ENCODE assay signal across 8 cellular contexts in genomic region chr3:10247679-10248183, GRCh38. TPM values are rescaled to one million over a fixed set of nuclear protein-coding genes. Genes with fewer than 3 reads are reported as not detected.
DNase-seq lines count a peak whose midpoint lies in the region; ATAC-seq, FAIRE-seq and TF ChIP-seq lines count a peak whose summit lies in the region.

No MANE protein-coding gene starts in this region.

- no peak for DNase-seq in CD8-positive, alpha-beta memory T cell
- DNase-seq in endothelial cell of umbilical vein (ENCODE audit: low read depth, low spot score) = no peak
- peak in 2 of 6 donors; percentile 27 to 38 for DNase-seq in pancreas
- no peak for DNase-seq in GM12891 (ENCODE audit: insufficient read length, low spot score)

- CTCF ChIA-PET in CD8-positive, alpha-beta memory T cell (lab: Charles Lee) = interaction anchor here (0.7 to 1.9 kb wide), 8 partner anchors 10 to 856 kb away, joined by 3 to 12 read pairs (median 4); partner anchors contain the start of gene CRELD1
- CTCF ChIA-PET in endothelial cell of umbilical vein (lab: Charles Lee) = interaction anchor here (0.6 to 3.2 kb wide), 10 partner anchors 16 to 315 kb away, joined by 3 to 23 read pairs (median 3); partner anchors contain the start of genes SEC13 and VHL

- H3K27me3 ChIP-seq in CD8-positive, alpha-beta memory T cell (ENCODE audit: insufficient read depth, low read length, poor library complexity, severe bottlenecking) = no peaks in the 10 kb centered on the region
- H3K27me3 ChIP-seq in OCI-LY3 (ENCODE audit: low read depth, low read length) = no peaks in the 10 kb centered on the region
- no peaks in the 10 kb centered on the region for H3K27me3 ChIP-seq in endothelial cell of umbilical vein (ENCODE audit: control insufficient read depth in 2 of 2, insufficient read depth in 2 of 2, low read length in 2 of 2)
- H3K27me3 ChIP-seq in pancreas = no peaks in the 10 kb centered on the region

- dilution Hi-C loops in endothelial cell of umbilical vein (cut with MboI; ENCODE audit: extremely low pct_ligation_motif_present, low sequenced_read_pairs) = no loop called here

- TF ChIP-seq POLR2A in endothelial cell of umbilical vein (IDR thresholded peaks at IDR 0.05; ENCODE audit: low read depth, low read length) (no peak), GM12891 (IDR thresholded peaks at IDR 0.05; ENCODE audit: low read depth, low read length) (no peak)

- FAIRE-seq in endothelial cell of umbilical vein (lab: Jason Lieb, UNC) (no peak), pancreas (lab: Jason Lieb, UNC) (no peak), GM12891 (lab: Jason Lieb, UNC) (no peak)

- WGBS in pancreas, 2 donors = 30 to 32% methylated on average over 14 of the region's 14 CpGs

- peak overlapping the region; percentile 89 for H3K4me3 ChIP-seq in CD8-positive, alpha-beta memory T cell (ENCODE audit: low read length)
- H3K4me3 ChIP-seq in OCI-LY3 (ENCODE audit: low read length) (peak overlapping the region; percentile 95), endothelial cell of umbilical vein (replicated peaks in 1 of 3; ENCODE audit: insufficient read depth in 1 of 3, low read depth in 1 of 3, low read length in 3 of 3) (peak overlapping the region in 2 of 3 experiments; percentile 7 to 62), pancreas (peak overlapping the region; percentile 84 to 99 (median 92))

- peaks cover 4 to 17% (median 13%) of the 10 kb centered on the region in 5 donors for H3K9me3 Mint-ChIP-seq in CD8-positive, alpha-beta memory T cell

- H3K79me2 ChIP-seq in OCI-LY3 (ENCODE audit: low read length) (peaks cover 40% of the 10 kb centered on the region), endothelial cell of umbilical vein (ENCODE audit: control insufficient read depth, insufficient read depth, low read length) (peaks cover 30% of the 10 kb centered on the region)

- no TSS peak for BruUV-seq in endothelial cell of umbilical vein (replicated peaks; lab: Mats Ljungman, UMichigan)

- ATAC-seq in pancreas (no peak), HG03469 (IDR thresholded peaks at IDR 0.05; ENCODE audit: unreplicated experiment) (no peak), GM21447 (IDR thresholded peaks at IDR 0.05; ENCODE audit: unreplicated experiment) (no peak), GM18907 (IDR thresholded peaks at IDR 0.05; ENCODE audit: unreplicated experiment) (no peak)

- POLR2A ChIA-PET in CD8-positive, alpha-beta memory T cell (lab: Charles Lee) = interaction anchor here (0.7 to 2.0 kb wide), 9 partner anchors 9 to 455 kb away, joined by 3 to 9 read pairs (median 5); partner anchors contain the start of genes ARPC4, CRELD1, FANCD2 and TADA3
- POLR2A ChIA-PET in endothelial cell of umbilical vein (lab: Charles Lee) = interaction anchor here (0.7 to 1.0 kb wide), 2 partner anchors 13 to 82 kb away, joined by 3 read pairs; no protein-coding TSS in a partner anchor

- peaks cover 17% of the 10 kb centered on the region for H4K20me1 ChIP-seq in OCI-LY3 (ENCODE audit: insufficient read depth, low read length)
- no peaks in the 10 kb centered on the region for H4K20me1 ChIP-seq in endothelial cell of umbilical vein (replicated peaks; ENCODE audit: control insufficient read depth, extremely low read depth, insufficient read depth, low read length)

- H3K9me3 ChIP-seq in CD8-positive, alpha-beta memory T cell (ENCODE audit: low read length) = no peaks in the 10 kb centered on the region
- peaks cover 12% of the 10 kb centered on the region; the same call in 1 of the 2 replicates for H3K9me3 ChIP-seq in OCI-LY3 (ENCODE audit: insufficient read depth, low read length)
- no peaks in the 10 kb centered on the region for H3K9me3 ChIP-seq in endothelial cell of umbilical vein (replicated peaks; ENCODE audit: control insufficient read depth, insufficient read depth, low read length)
- H3K9me3 ChIP-seq in pancreas = no peaks in the 10 kb centered on the region

- H3K27ac Mint-ChIP-seq in CD8-positive, alpha-beta memory T cell = peak overlapping the region; percentile 51 to 99 (median 94)

- H3K36me3 ChIP-seq in CD8-positive, alpha-beta memory T cell (ENCODE audit: insufficient read depth, low read length) = peaks cover 8% of the 10 kb centered on the region
- peaks cover 21% of the 10 kb centered on the region for H3K36me3 ChIP-seq in OCI-LY3 (replicated peaks; ENCODE audit: low read depth, low read length)
- H3K36me3 ChIP-seq in endothelial cell of umbilical vein (ENCODE audit: control insufficient read depth in 2 of 2, extremely low read depth in 1 of 2, insufficient read depth in 2 of 2, low read length in 2 of 2) = no peaks in the 10 kb centered on the region
- no peaks in the 10 kb centered on the region for H3K36me3 ChIP-seq in pancreas

- intact Hi-C loops in endothelial cell of umbilical vein (cut with micrococcal nuclease) = loop anchor here (1.0 to 5.0 kb wide), 6 partner anchors 19 to 353 kb away; partner anchors contain the start of genes FANCD2 and VHL
- intact Hi-C loops in pancreas (cut with DNase I) = no loop called here

- H2AFZ ChIP-seq in OCI-LY3 (ENCODE audit: low read depth, low read length) (peak overlapping the region; percentile 83), endothelial cell of umbilical vein (ENCODE audit: low read depth, low read length) (peak overlapping the region; percentile 27)

- peaks cover 10 to 41% (median 23%) of the 10 kb centered on the region in 3 donors for H3K36me3 Mint-ChIP-seq in CD8-positive, alpha-beta memory T cell

- H3K4me1 Mint-ChIP-seq in CD8-positive, alpha-beta memory T cell = peaks cover 49 to 62% (median 52%) of the 10 kb centered on the region in 3 donors

- H3K4me2 ChIP-seq in OCI-LY3 (ENCODE audit: low read length) (peak overlapping the region; percentile 94), endothelial cell of umbilical vein (ENCODE audit: insufficient read depth, low read length) (peak overlapping the region; percentile 19)

- peak overlapping the region; percentile 85 to 100 (median 90) for H3K4me3 Mint-ChIP-seq in CD8-positive, alpha-beta memory T cell

- H3K27ac ChIP-seq in CD8-positive, alpha-beta memory T cell (ENCODE audit: low read depth, low read length) = peak overlapping the region; percentile 29
- H3K27ac ChIP-seq in OCI-LY3 (ENCODE audit: low read length) = peak overlapping the region; percentile 47
- peak overlapping the region; percentile 7 for H3K27ac ChIP-seq in endothelial cell of umbilical vein (ENCODE audit: insufficient read depth, low read depth, low read length)
- H3K27ac ChIP-seq in pancreas = peak overlapping the region; percentile 67 to 80 (median 71)

- TF ChIP-seq CTCF in OCI-LY3 (IDR thresholded peaks at IDR 0.05; ENCODE audit: low read depth, low read length) (no peak), endothelial cell of umbilical vein (IDR thresholded peaks at IDR 0.05; ENCODE audit: extremely low read depth in 1 of 2, insufficient read depth in 1 of 2, low read depth in 1 of 2, low read length in 2 of 2) (no peak), pancreas (IDR thresholded peaks at IDR 0.05) (no peak)

- H3K27me3 Mint-ChIP-seq in CD8-positive, alpha-beta memory T cell = no peaks in the 10 kb centered on the region

- H3K9ac ChIP-seq in OCI-LY3 (ENCODE audit: low read length) = peak overlapping the region; percentile 58
- H3K9ac ChIP-seq in endothelial cell of umbilical vein (replicated peaks; ENCODE audit: extremely low read depth, insufficient read depth, low read length) = no peak overlapping the region

- peaks cover 37% of the 10 kb centered on the region for H3K4me1 ChIP-seq in CD8-positive, alpha-beta memory T cell (ENCODE audit: insufficient read depth, low read length)
- peaks cover 19% of the 10 kb centered on the region for H3K4me1 ChIP-seq in OCI-LY3 (ENCODE audit: low read length)
- peaks cover 14% of the 10 kb centered on the region for H3K4me1 ChIP-seq in endothelial cell of umbilical vein (ENCODE audit: control insufficient read depth, extremely low read depth, insufficient read depth, low read length)
- H3K4me1 ChIP-seq in pancreas = peaks cover 9 to 14% (median 14%) of the 10 kb centered on the region in 3 donors

- no peaks in the 10 kb centered on the region for H3K9me1 ChIP-seq in endothelial cell of umbilical vein (replicated peaks; ENCODE audit: control insufficient read depth, extremely low read depth, insufficient read depth, low read length)

TF ChIP-seq in endothelial cell of umbilical vein, 7 proteins besides CTCF, POLR2A, EP300 and RAD21 (continues in another document):
- TF ChIP-seq EZH2 (IDR thresholded peaks at IDR 0.05; ENCODE audit: borderline replicate concordance, low read depth, low read length, severe bottlenecking) = no peak
- no peak for TF ChIP-seq MYC (IDR thresholded peaks at IDR 0.05; ENCODE audit: low read depth, low read length)

TF ChIP-seq in GM12891, 5 proteins besides CTCF, POLR2A, EP300 and RAD21 (continues in another document):
- no peak for TF ChIP-seq POU2F2 (IDR thresholded peaks at IDR 0.05; ENCODE audit: low read depth, low read length)
- TF ChIP-seq POLR2AphosphoS5 (IDR thresholded peaks at IDR 0.05; ENCODE audit: low read depth, low read length) = no peak

RNA-seq across cellular contexts. Expression of gene TATDN2, which starts 0.5 kb away (rescaled TPM):
- 10 to 100 TPM; 57.6 to 60.0 TPM for total RNA-seq in CD8-positive, alpha-beta memory T cell
- 23.3 TPM for polyA plus RNA-seq in CD8-positive, alpha-beta memory T cell
- 26.8 and 31.7 TPM in 2 replicates for total RNA-seq in endothelial cell of umbilical vein
- polyA plus RNA-seq in endothelial cell of umbilical vein = 10.6 and 10.7 TPM in 2 replicates
- 14.4 and 15.1 TPM in 2 replicates for polyA plus RNA-seq in endothelial cell of umbilical vein (2011; cell fraction: cytosol; rRNA removed)
- polyA plus RNA-seq in endothelial cell of umbilical vein (2011; cell fraction: nucleus; rRNA removed) = 27.7 and 28.7 TPM in 2 replicates
- 15.4 and 24.8 TPM in 2 replicates for polyA plus RNA-seq in endothelial cell of umbilical vein (2012)
- polyA minus RNA-seq in endothelial cell of umbilical vein = 27.0 and 27.2 TPM in 2 replicates
- 23.9 TPM for polyA minus RNA-seq in endothelial cell of umbilical vein (2011; cell fraction: cytosol; rRNA and poly(A)+ RNA removed)
- polyA minus RNA-seq in endothelial cell of umbilical vein (2011; cell fraction: nucleus; rRNA and poly(A)+ RNA removed) = 23.7 and 23.8 TPM in 2 replicates
- 10 to 100 TPM; 12.8 to 23.1 (median 16.0) TPM for total RNA-seq in pancreas
- 10 to 100 TPM in 1 of 2 donors, 1 to 10 TPM in 1; 9.2 to 14.9 TPM for polyA plus RNA-seq in pancreas
- polyA plus RNA-seq in GM12891 (2012; ENCODE audit: low read depth, missing spikeins) = 21.8 TPM

RNA-seq across cellular contexts. Expression of gene GHRL, which starts 45.0 kb away (rescaled TPM):
- total RNA-seq in CD8-positive, alpha-beta memory T cell = under 1 TPM in 1 of 2 experiments, not detected in 1; 0.69 TPM
- 0.16 TPM for polyA plus RNA-seq in CD8-positive, alpha-beta memory T cell
- total RNA-seq in endothelial cell of umbilical vein (not detected in 2 replicates), pancreas (10 to 100 TPM in 1 of 6 donors, 1 to 10 TPM in 5; 5.1 to 16.0 (median 6.0) TPM)
- polyA plus RNA-seq in endothelial cell of umbilical vein (0.06 TPM in 1 of 2 replicates, not detected in the other), pancreas (10 to 100 TPM; 20.1 to 22.0 TPM)
- not detected in 2 replicates for polyA plus RNA-seq in endothelial cell of umbilical vein (2011; cell fraction: cytosol; rRNA removed)
- 0.49 and 35.3 TPM in 2 replicates for polyA plus RNA-seq in endothelial cell of umbilical vein (2011; cell fraction: nucleus; rRNA removed)
- polyA plus RNA-seq in endothelial cell of umbilical vein (2012) = not detected in 2 replicates
- not detected in 2 replicates for polyA minus RNA-seq in endothelial cell of umbilical vein
- not detected for polyA minus RNA-seq in endothelial cell of umbilical vein (2011; cell fraction: cytosol; rRNA and poly(A)+ RNA removed)
- 0.67 TPM in 1 of 2 replicates, not detected in the other for polyA minus RNA-seq in endothelial cell of umbilical vein (2011; cell fraction: nucleus; rRNA and poly(A)+ RNA removed)
- 2.4 TPM for polyA plus RNA-seq in GM12891 (2012; ENCODE audit: low read depth, missing spikeins)

Comparison
In these comparisons a context has a peak if more than half of its experiments do, and no peak if none do; other contexts are left out.
1. H3K27ac ChIP-seq: peak in every context shown above with its lines; median percentile 71 in pancreas; 47 in OCI-LY3; 29 in CD8-positive, alpha-beta memory T cell; 7 in endothelial cell of umbilical vein.
2. H3K4me3 ChIP-seq: peak in every context shown above with its lines; median percentile 95 in OCI-LY3; 92 in pancreas; 89 in CD8-positive, alpha-beta memory T cell; 34 in endothelial cell of umbilical vein.